Comparison of ENCODE assay signal across 1 cellular context in the genomic region with DNA sequence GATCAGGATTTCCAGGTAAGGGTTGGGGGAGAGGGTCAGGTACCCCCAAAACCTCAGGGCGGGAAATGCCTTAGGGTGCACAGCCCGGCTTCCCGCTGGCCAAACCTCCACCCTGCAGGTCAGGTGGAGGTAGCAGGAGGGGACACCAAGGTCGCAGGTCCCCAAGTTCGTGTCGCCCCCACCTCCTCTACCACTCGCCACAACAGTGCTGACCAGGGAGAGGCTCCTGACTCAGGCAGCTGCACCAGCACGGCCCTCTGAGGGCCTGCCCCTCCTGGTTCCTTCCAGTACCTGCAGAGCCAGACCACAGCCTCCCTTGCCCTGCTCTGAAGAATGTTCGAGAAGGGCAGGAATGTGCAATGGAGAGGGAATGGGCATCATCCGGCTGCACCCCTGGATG.
TF ChIP-seq lines count a peak whose summit lies in the region.

No MANE protein-coding gene starts in this region.

TF ChIP-seq in GM12878, 131 proteins besides CTCF, POLR2A, EP300 and RAD21:
- TF ChIP-seq ZNF24 (IDR thresholded peaks at IDR 0.05): no peak
- no peak for TF ChIP-seq ZSCAN29 (IDR thresholded peaks at IDR 0.05)
- TF ChIP-seq SRF (IDR thresholded peaks at IDR 0.05; ENCODE audit: low read depth in 2 of 2, low read length in 2 of 2): no peak
- no peak for TF ChIP-seq SMAD5 (IDR thresholded peaks at IDR 0.05; ENCODE audit: low read depth)
- TF ChIP-seq, protein P1, sequence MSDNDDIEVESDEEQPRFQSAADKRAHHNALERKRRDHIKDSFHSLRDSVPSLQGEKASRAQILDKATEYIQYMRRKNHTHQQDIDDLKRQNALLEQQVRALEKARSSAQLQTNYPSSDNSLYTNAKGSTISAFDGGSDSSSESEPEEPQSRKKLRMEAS (IDR thresholded peaks at IDR 0.05; ENCODE audit: low read depth, low read length): no peak
- no peak for TF ChIP-seq ESRRA (IDR thresholded peaks at IDR 0.05; ENCODE audit: low read length)
- TF ChIP-seq, protein P2, sequence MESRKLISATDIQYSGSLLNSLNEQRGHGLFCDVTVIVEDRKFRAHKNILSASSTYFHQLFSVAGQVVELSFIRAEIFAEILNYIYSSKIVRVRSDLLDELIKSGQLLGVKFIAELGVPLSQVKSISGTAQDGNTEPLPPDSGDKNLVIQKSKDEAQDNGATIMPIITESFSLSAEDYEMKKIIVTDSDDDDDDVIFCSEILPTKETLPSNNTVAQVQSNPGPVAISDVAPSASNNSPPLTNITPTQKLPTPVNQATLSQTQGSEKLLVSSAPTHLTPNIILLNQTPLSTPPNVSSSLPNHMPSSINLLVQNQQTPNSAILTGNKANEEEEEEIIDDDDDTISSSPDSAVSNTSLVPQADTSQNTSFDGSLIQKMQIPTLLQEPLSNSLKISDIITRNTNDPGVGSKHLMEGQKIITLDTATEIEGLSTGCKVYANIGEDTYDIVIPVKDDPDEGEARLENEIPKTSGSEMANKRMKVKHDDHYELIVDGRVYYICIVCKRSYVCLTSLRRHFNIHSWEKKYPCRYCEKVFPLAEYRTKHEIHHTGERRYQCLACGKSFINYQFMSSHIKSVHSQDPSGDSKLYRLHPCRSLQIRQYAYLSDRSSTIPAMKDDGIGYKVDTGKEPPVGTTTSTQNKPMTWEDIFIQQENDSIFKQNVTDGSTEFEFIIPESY (IDR thresholded peaks at IDR 0.05): no peak
- TF ChIP-seq, protein P3, sequence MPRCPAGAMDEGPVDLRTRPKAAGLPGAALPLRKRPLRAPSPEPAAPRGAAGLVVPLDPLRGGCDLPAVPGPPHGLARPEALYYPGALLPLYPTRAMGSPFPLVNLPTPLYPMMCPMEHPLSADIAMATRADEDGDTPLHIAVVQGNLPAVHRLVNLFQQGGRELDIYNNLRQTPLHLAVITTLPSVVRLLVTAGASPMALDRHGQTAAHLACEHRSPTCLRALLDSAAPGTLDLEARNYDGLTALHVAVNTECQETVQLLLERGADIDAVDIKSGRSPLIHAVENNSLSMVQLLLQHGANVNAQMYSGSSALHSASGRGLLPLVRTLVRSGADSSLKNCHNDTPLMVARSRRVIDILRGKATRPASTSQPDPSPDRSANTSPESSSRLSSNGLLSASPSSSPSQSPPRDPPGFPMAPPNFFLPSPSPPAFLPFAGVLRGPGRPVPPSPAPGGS (IDR thresholded peaks at IDR 0.05; ENCODE audit: borderline replicate concordance, insufficient read depth, low read depth, low read length, poor library complexity, severe bottlenecking): no peak
- TF ChIP-seq SPI1 (IDR thresholded peaks at IDR 0.05; ENCODE audit: borderline replicate concordance, insufficient read depth, low read depth, low read length): no peak
